Comparison of ENCODE assay signal across 9 cellular contexts in the genomic region with DNA sequence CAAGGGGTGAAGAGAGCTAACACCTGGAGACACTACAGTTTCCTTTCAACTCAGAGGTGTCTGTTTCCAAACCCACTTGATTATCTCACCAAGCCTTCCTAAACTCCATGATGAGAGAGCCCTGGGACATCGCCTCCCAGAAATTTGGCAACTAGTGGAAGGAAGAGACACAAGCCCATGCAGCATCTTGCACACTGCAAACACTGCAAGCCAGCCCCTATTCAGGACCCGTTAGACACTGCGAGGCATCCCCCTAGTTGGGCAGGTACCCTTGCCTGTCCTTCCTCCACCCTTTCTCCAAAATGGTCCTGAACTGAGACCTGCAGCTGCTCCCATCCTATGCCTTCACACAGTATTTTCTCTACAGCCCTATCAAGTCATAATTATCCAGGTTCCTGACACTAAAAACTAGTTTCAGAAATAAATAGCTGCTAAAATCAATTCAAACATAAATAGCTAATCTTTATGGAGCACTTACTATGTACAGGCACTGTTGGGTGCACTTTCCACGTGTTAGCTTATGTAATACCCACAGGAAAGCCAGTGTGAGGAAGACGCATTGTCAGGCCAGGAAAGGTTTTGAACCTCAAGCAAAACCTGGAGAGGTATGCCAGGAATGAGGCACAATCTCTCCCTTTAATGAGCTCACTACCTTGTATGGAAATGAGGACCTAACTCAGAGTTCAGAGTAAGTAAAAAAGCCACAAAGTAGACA. TPM values are rescaled to one million over a fixed set of nuclear protein-coding genes. Genes with fewer than 3 reads are reported as not detected.
DNase-seq lines count a peak whose midpoint lies in the region; ATAC-seq, FAIRE-seq and TF ChIP-seq lines count a peak whose summit lies in the region.
"Had no signal": no experiment of that assay in that cellular context is flagged by ENCODE, and none has a peak within 500 bp of the region (broad histone marks: within the 10 kb centered on the region; RNA-seq: fewer than 3 reads in every experiment).

No MANE protein-coding gene starts in this region.

- H3K4me1 ChIP-seq in HUES6 (ENCODE audit: control insufficient read depth, insufficient read depth, low read length): peaks cover 32% of the 10 kb centered on the region
- H3K4me1 ChIP-seq in HepG2 (ENCODE audit: insufficient read depth, low read length): peaks cover 49% of the 10 kb centered on the region
- peaks cover 12 to 19% of the 10 kb centered on the region in 2 donors for H3K4me1 ChIP-seq in thyroid gland
- H3K4me1 ChIP-seq in transverse colon: peaks cover 0 to 21% (median 13%) of the 10 kb centered on the region in 4 donors

- no peak overlapping the region for H2AFZ ChIP-seq in HepG2 (ENCODE audit: low read length)

- H4K20me1 ChIP-seq in HepG2 (ENCODE audit: insufficient read depth, low read length): peaks cover 22% of the 10 kb centered on the region

- H3K27me3 ChIP-seq in HUES6 (ENCODE audit: control insufficient read depth, insufficient read depth, low read length) (no peaks in the 10 kb centered on the region), HepG2 (ENCODE audit: control insufficient read depth in 1 of 2, insufficient read depth in 2 of 2, low read length in 2 of 2) (no peaks in the 10 kb centered on the region; a peak in 1 of 5 replicates), thyroid gland (no peaks in the 10 kb centered on the region), transverse colon (no peaks in the 10 kb centered on the region)

- POLR2A ChIA-PET in HepG2 (lab: Yijun Ruan, JAX): interaction anchor here (1.7 to 2.7 kb wide), 2 partner anchors 8 to 37 kb away, joined by 3 to 8 read pairs; no protein-coding TSS in a partner anchor

- H3K9ac ChIP-seq in HUES6 (ENCODE audit: low read length) (peak overlapping the region; percentile 85), HepG2 (ENCODE audit: insufficient read depth, low read depth, low read length) (peak overlapping the region; percentile 82)

- no peaks in the 10 kb centered on the region for H3K9me3 ChIP-seq in HUES6 (ENCODE audit: control insufficient read depth, insufficient read depth, low read depth, low read length)
- H3K9me3 ChIP-seq in HepG2 (ENCODE audit: low read length): no peaks in the 10 kb centered on the region
- H3K9me3 ChIP-seq in thyroid gland: no peaks in the 10 kb centered on the region
- no peaks in the 10 kb centered on the region for H3K9me3 ChIP-seq in transverse colon

- 25% methylated on average over 5 of the region's 5 CpGs for WGBS in HepG2 (ENCODE audit: low lambda C conversion rate)
- WGBS in thyroid gland, 2 donors: 47 to 50% methylated on average over 5 of the region's 5 CpGs
- 33 to 68% methylated on average over 3 to 5 of the region's 5 CpGs for WGBS in transverse colon (ENCODE audit: low coverage in 1 of 2), 2 donors

- CTCF ChIA-PET in HepG2 (lab: Yijun Ruan, JAX; ENCODE audit: low intra/inter-chr PET ratio, low total read pairs): no interaction called here

- TF ChIP-seq POLR2A in HepG2 (IDR thresholded peaks at IDR 0.05; ENCODE audit: insufficient read depth in 1 of 2, low read depth in 2 of 2, low read length in 2 of 2): no peak
- no peak for TF ChIP-seq POLR2A in thyroid gland (IDR thresholded peaks at IDR 0.05)
- no peak for TF ChIP-seq POLR2A in transverse colon (IDR thresholded peaks at IDR 0.05)

- in situ Hi-C loops in HepG2 (cut with HindIII; ENCODE audit: extremely low pct_ligation_motif_present, low pct_unique_long_range_greater_than_20kb): no loop called here
- in situ Hi-C loops in transverse colon (cut with MboI; ENCODE audit: low pct_ligation_motif_present in 1 of 4, low pct_unique_long_range_greater_than_20kb in 1 of 4, low sequenced_read_pairs in 3 of 4): no loop called here

- no peaks in the 10 kb centered on the region for H3K36me3 ChIP-seq in HUES6 (ENCODE audit: control insufficient read depth, insufficient read depth, low read length)
- peaks cover 0 to 1% of the 10 kb centered on the region in 2 experiments; a peak in 1 of 5 replicates for H3K36me3 ChIP-seq in HepG2 (replicated peaks in 1 of 2; ENCODE audit: control insufficient read depth in 1 of 2, insufficient read depth in 2 of 2, low read length in 2 of 2)
- no peaks in the 10 kb centered on the region for H3K36me3 ChIP-seq in thyroid gland
- no peaks in the 10 kb centered on the region for H3K36me3 ChIP-seq in transverse colon

- DNase-seq in cerebellar cortex (ENCODE audit: low spot score) (peak; percentile 71), HepG2 (ENCODE audit: low spot score) (peak; percentile 59), thyroid gland (peak in 1 of 2 donors; percentile 25), T-helper 9 cell (no peak), transverse colon (no peak), HuH-7 (ENCODE audit: low spot score) (no peak)
- DNase-seq: glutamatergic neuron had no signal

- TF ChIP-seq CTCF in HepG2 (CRISPR knock-in tag; IDR thresholded peaks at IDR 0.05) (no peak), thyroid gland (IDR thresholded peaks at IDR 0.05) (no peak), transverse colon (IDR thresholded peaks at IDR 0.05) (no peak)

- FAIRE-seq in HepG2 (lab: Jason Lieb, UNC): peak; percentile 57

- ATAC-seq in HepG2: no peak
- ATAC-seq: activated naive CD4-positive, alpha-beta T cell treated with anti-CD3 and anti-CD28 coated beads, Interleukin-2, amount 50 U/mL, for 72 hours had no signal

- H3K4me3 ChIP-seq in HUES6 (ENCODE audit: low read depth, low read length): peak overlapping the region; percentile 92
- H3K4me3 ChIP-seq in HepG2 (replicated peaks in 1 of 3; ENCODE audit: insufficient read depth in 1 of 3, low read depth in 2 of 3, low read length in 3 of 3): peak overlapping the region; percentile 85 to 97 (median 92)
- H3K4me3 ChIP-seq in thyroid gland (replicated peaks in 1 of 3): peak overlapping the region in 1 of 3 donors; percentile 78
- H3K4me3 ChIP-seq in transverse colon: peak overlapping the region in 1 of 4 donors; percentile 74

- peak overlapping the region; percentile 99 for H3K4me2 ChIP-seq in HepG2 (ENCODE audit: low read depth, low read length)

- intact Hi-C loops in HepG2 (cut with micrococcal nuclease; ENCODE audit: unreplicated experiment): loop anchor here (5.0 to 10.0 kb wide), 3 partner anchors 34 to 249 kb away; no protein-coding TSS in a partner anchor
- intact Hi-C loops in thyroid gland (cut with DNase I): loop anchor here (5.0 to 10.0 kb wide), 2 partner anchors 81 to 101 kb away; no protein-coding TSS in a partner anchor
- intact Hi-C loops in transverse colon (cut with DNase I; ENCODE audit: low total_unique reads): loop anchor here (10.0 kb wide), 1 partner anchor 109 kb away; no protein-coding TSS in a partner anchor

- TF ChIP-seq EP300 in HepG2 (IDR thresholded peaks at IDR 0.05; ENCODE audit: low read depth in 2 of 2, low read length in 2 of 2) (no peak), HepG2 (CRISPR knock-in tag; IDR thresholded peaks at IDR 0.05; ENCODE audit: borderline replicate concordance) (no peak), transverse colon (IDR thresholded peaks at IDR 0.05; ENCODE audit: low read depth) (no peak)

- no TSS peak for BruUV-seq in HepG2 (replicated peaks; lab: Mats Ljungman, UMichigan)

- H3K79me2 ChIP-seq in HepG2 (ENCODE audit: insufficient read depth, low read length): peaks cover 71% of the 10 kb centered on the region

- peak overlapping the region; percentile 52 for H3K27ac ChIP-seq in HUES6 (ENCODE audit: low read depth, low read length)
- H3K27ac ChIP-seq in HepG2 (ENCODE audit: extremely low read length, insufficient read depth, low read length): peak overlapping the region; percentile 98
- peak overlapping the region; percentile 37 to 97 (median 96) for H3K27ac ChIP-seq in thyroid gland
- peak overlapping the region in 1 of 4 donors; percentile 97 for H3K27ac ChIP-seq in transverse colon

- no peak for TF ChIP-seq RAD21 in HepG2 (CRISPR knock-in tag; IDR thresholded peaks at IDR 0.05)

TF ChIP-seq in HepG2, 621 proteins besides CTCF, POLR2A, EP300 and RAD21 (continues in another document):
- 0 out of 2 replicates have a peak, but pooled peaks have one; percentile 33 for TF ChIP-seq ZNF788 (CRISPR knock-in tag; IDR thresholded peaks at IDR 0.05; ENCODE audit: borderline replicate concordance)

RNA-seq across cellular contexts. Expression of a gene that starts 2.8 kb away (rescaled TPM):
- total RNA-seq in HepG2 (2016; rRNA removed; fragmentation: Illumina TruSeq; extraction: Trizol) (25.3 and 26.0 TPM in 2 replicates), thyroid gland (100 to 1,000 TPM in 1 of 4 donors, 10 to 100 TPM in 3; 60.5 to 123 (median 87.5) TPM), transverse colon (100 to 1,000 TPM in 1 of 4 donors, 10 to 100 TPM in 3; 50.8 to 190 (median 67.4) TPM)
- 19.7 and 22.4 TPM in 2 replicates for total RNA-seq in HepG2 (2016; cell fraction: cytosol; rRNA removed; fragmentation: Illumina TruSeq; extraction: Trizol; ENCODE audit: low read depth)
- 20.3 and 24.5 TPM in 2 replicates for total RNA-seq in HepG2 (2016; cell fraction: insoluble cytoplasmic fraction; rRNA removed; fragmentation: Illumina TruSeq; extraction: Trizol)
- 13.5 and 15.2 TPM in 2 replicates for total RNA-seq in HepG2 (2016; cell fraction: membrane; rRNA removed; fragmentation: Illumina TruSeq; extraction: Trizol)
- total RNA-seq in HepG2 (2016; cell fraction: nucleus; rRNA removed; fragmentation: Illumina TruSeq; extraction: Trizol): 38.6 and 46.5 TPM in 2 replicates
- 22.2 and 24.6 TPM in 2 replicates for polyA plus RNA-seq in HepG2 (2011; rRNA removed)
- 16.2 and 18.5 TPM in 2 replicates for polyA plus RNA-seq in HepG2 (2011; cell fraction: cytosol; rRNA removed)
- polyA plus RNA-seq in HepG2 (2011; cell fraction: nucleus; rRNA removed): 39.9 and 44.0 TPM in 2 replicates
- 22.8 and 24.7 TPM in 2 replicates for polyA plus RNA-seq in HepG2 (2012)
- polyA plus RNA-seq in HepG2 (2016; cell fraction: cytosol; fragmentation: Illumina TruSeq; extraction: Trizol; ENCODE audit: low read depth): 0.42 and 0.67 TPM in 2 replicates
- polyA plus RNA-seq in HepG2 (2016; cell fraction: insoluble cytoplasmic fraction; fragmentation: Illumina TruSeq; extraction: Trizol; ENCODE audit: low read depth): 12.8 and 14.8 TPM in 2 replicates
- 1.3 and 1.8 TPM in 2 replicates for polyA plus RNA-seq in HepG2 (2016; cell fraction: membrane; fragmentation: Illumina TruSeq; extraction: Trizol; ENCODE audit: low read depth)
- polyA plus RNA-seq in HepG2 (2016; cell fraction: nucleus; fragmentation: Illumina TruSeq; extraction: Trizol; ENCODE audit: insufficient read depth, low read depth): 24.7 and 30.8 TPM in 2 replicates
- polyA minus RNA-seq in HepG2 (2011; rRNA and poly(A)+ RNA removed; ENCODE audit: low replicate concordance): 5.0 and 41.6 TPM in 2 replicates
- 24.9 and 26.3 TPM in 2 replicates for polyA minus RNA-seq in HepG2 (2011; cell fraction: cytosol; rRNA and poly(A)+ RNA removed)
- polyA minus RNA-seq in HepG2 (2011; cell fraction: nucleus; rRNA and poly(A)+ RNA removed): 140 and 147 TPM in 2 replicates

Comparison
In these comparisons a context has a peak if more than half of its experiments do, and no peak if none do; other contexts are left out.
1. DNase-seq: peak in cerebellar cortex (single experiment) and HepG2 (single experiment); none in T-helper 9 cell (single experiment), transverse colon (single experiment) and HuH-7 (single experiment).